ENCODE assay signal across 24 cellular contexts in the genomic region with DNA sequence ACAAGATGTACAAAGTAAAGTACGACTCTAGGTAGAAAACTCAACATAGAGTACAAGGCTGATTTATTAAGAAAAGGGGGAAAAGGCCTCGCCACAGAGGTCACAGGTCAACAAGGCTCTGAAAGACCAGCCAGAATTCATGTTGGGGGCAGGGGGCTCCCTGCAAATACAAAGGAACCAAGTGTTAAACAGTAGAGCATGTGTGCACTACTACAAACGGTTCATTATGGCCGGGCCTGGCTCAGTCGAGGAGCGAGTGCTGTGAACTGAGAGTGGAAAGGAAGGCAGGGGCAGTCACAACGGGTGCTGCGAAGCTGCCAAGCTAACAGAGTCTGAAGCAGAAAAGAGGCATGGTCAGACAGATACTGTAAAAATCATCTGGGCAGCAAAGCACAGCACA.
DNase-seq lines count a peak whose midpoint lies in the region; ATAC-seq and TF ChIP-seq lines count a peak whose summit lies in the region.
"Had no signal": no experiment of that assay in that cellular context is flagged by ENCODE, and none has a peak within 500 bp of the region (broad histone marks: within the 10 kb centered on the region; RNA-seq: fewer than 3 reads in every experiment).

No MANE protein-coding gene starts in this region.

- no peaks in the 10 kb centered on the region for H3K23me2 ChIP-seq in H9 (ENCODE audit: insufficient read length, low read depth, low read length, poor library complexity, severe bottlenecking)

- no peaks in the 10 kb centered on the region for H3K79me2 ChIP-seq in H9 (ENCODE audit: insufficient read depth, low read length)

- H2BK5ac ChIP-seq in H9 (ENCODE audit: insufficient read length, low read length), result no peak overlapping the region

- no peak overlapping the region for H2AFZ ChIP-seq in H9 (ENCODE audit: low read length)

- DNase-seq in H9 (no peak), sciatic nerve (ENCODE audit: low spot score) (peak; percentile 65), lower leg skin (ENCODE audit: low spot score in 2 of 2) (no peak), DMS153 (lab: John Stamatoyannopoulos, UW) (no peak), cortex of kidney (lab: John Stamatoyannopoulos, UW) (no peak), H4 (ENCODE audit: low spot score) (no peak)
- DNase-seq: activated CD4-positive, alpha-beta T cell treated with anti-CD3 and anti-CD28 coated beads, Interleukin-2, amount 10 ng/mL, durations not matched to agents 24 days and 14 days; activated CD8-positive, alpha-beta memory T cell treated with anti-CD3 and anti-CD28 coated beads, Interleukin-2, amount 10 ng/mL, durations not matched to agents 7 days and 5 days; body of pancreas; CD4-positive, CD25-positive, alpha-beta regulatory T cell; colonic mucosa; DMS 273 treated with DMSO at 0.1 percent for 48 hours; heart right ventricle; immature natural killer cell; KBM-7; NCI-H1436 treated with DMSO at 0.1 percent for 48 hours; NCI-H524; NK-92 treated with Interleukin-12 subunit alpha and Interleukin-12 subunit beta, amount 100 ng/mL, for 24 hours; sigmoid colon; stimulated activated CD4-positive, alpha-beta T cell treated with anti-CD3 and anti-CD28 coated beads, Interleukin-15, amount 100 ng/mL, for 24 hours; T-helper 17 cell had no signal

- ATAC-seq in sciatic nerve, result peak; percentile 73
- ATAC-seq: activated CD8-positive, alpha-beta memory T cell treated with anti-CD3 and anti-CD28 coated beads, Interleukin-2, amount 10 ng/mL, durations not matched to agents 7 days and 5 days; body of pancreas; T-helper 17 cell had no signal

- H4K5ac ChIP-seq in H9 (ENCODE audit: insufficient read length, low read depth, low read length), result no peak overlapping the region

- H3K27ac ChIP-seq in H9 (ENCODE audit: insufficient read length, low read depth, low read length), result no peak overlapping the region
- peak overlapping the region; percentile 88 for H3K27ac ChIP-seq in cingulate gyrus (ENCODE audit: low read depth, low read length)
- H3K27ac ChIP-seq in mesodermal cell (ENCODE audit: low read depth, low read length, severe bottlenecking), result peak overlapping the region; percentile 76
- H3K27ac ChIP-seq: body of pancreas, colonic mucosa, heart right ventricle had no signal

- H3K4me3 ChIP-seq in mesodermal cell (ENCODE audit: extremely low read depth, insufficient read depth, low read length, poor library complexity, severe bottlenecking) (no peak overlapping the region), lower leg skin (ENCODE audit: low read depth, poor library complexity, severe bottlenecking) (no peak overlapping the region)
- H3K4me3 ChIP-seq: body of pancreas, colonic mucosa, heart right ventricle, sigmoid colon had no signal

- no peak for TF ChIP-seq POLR2A in lower leg skin (IDR thresholded peaks at IDR 0.05)

- no peak overlapping the region for H2AK5ac ChIP-seq in H9 (ENCODE audit: insufficient read length, low read length)

- no peaks in the 10 kb centered on the region for H3K79me1 ChIP-seq in H9 (ENCODE audit: insufficient read depth, low read depth, low read length, poor library complexity, severe bottlenecking)

- no peak overlapping the region for H2BK15ac ChIP-seq in H9 (ENCODE audit: low read depth, low read length)

- TF ChIP-seq CTCF in H9 (conservative IDR thresholded peaks at IDR 0.05), result no peak
- no peak for TF ChIP-seq CTCF in lower leg skin (IDR thresholded peaks at IDR 0.05)

- H3K4me1 ChIP-seq in H9 (ENCODE audit: insufficient read depth, low read length) (no peaks in the 10 kb centered on the region), mesodermal cell (ENCODE audit: control insufficient read depth, insufficient read depth, low read length, poor library complexity, severe bottlenecking) (peaks cover 6% of the 10 kb centered on the region)
- H3K4me1 ChIP-seq: body of pancreas, colonic mucosa, heart right ventricle, sigmoid colon had no signal

- H4K91ac ChIP-seq in H9 (ENCODE audit: insufficient read length, low read depth, low read length), result no peak overlapping the region

- peak overlapping the region; percentile 48; the same call in 1 of the 2 replicates for H3K14ac ChIP-seq in H9 (ENCODE audit: insufficient read depth, low read length)

- no peak overlapping the region for H2BK120ac ChIP-seq in H9 (ENCODE audit: low read depth, low read length, poor library complexity, severe bottlenecking)

- no peak overlapping the region for H2BK20ac ChIP-seq in H9 (ENCODE audit: low read depth, low read length, poor library complexity, severe bottlenecking)

- H3K4me2 ChIP-seq in H9 (ENCODE audit: insufficient read depth, insufficient read length, low read length), result no peak overlapping the region

- H3K9ac ChIP-seq in H9 (ENCODE audit: extremely low read depth, insufficient read length, low read length), result no peak overlapping the region

- peaks cover 6% of the 10 kb centered on the region in 2 experiments for H3K4me1 Mint-ChIP-seq in H9
- H3K4me1 Mint-ChIP-seq: CD4-positive, CD25-positive, alpha-beta regulatory T cell; immature natural killer cell; T-helper 17 cell had no signal

- no peaks in the 10 kb centered on the region for H3K27me3 Mint-ChIP-seq in H9 (ENCODE audit: low read depth)

- H4K8ac ChIP-seq in H9 (replicated peaks; ENCODE audit: insufficient read length, low read depth, low read length), result no peak overlapping the region

- H3K27ac Mint-ChIP-seq in H9, result 0 out of 7 replicates have a peak overlapping the region, but pooled peaks of 2 of the 3 experiments have one; percentile 2 to 18
- H3K27ac Mint-ChIP-seq: activated CD4-positive, alpha-beta T cell treated with anti-CD3 and anti-CD28 coated beads, Interleukin-2, amount 10 ng/mL, durations not matched to agents 24 days and 14 days; activated CD8-positive, alpha-beta memory T cell treated with anti-CD3 and anti-CD28 coated beads, Interleukin-2, amount 10 ng/mL, durations not matched to agents 7 days and 5 days; activated naive CD8-positive, alpha-beta T cell; CD4-positive, CD25-positive, alpha-beta regulatory T cell; immature natural killer cell; T-helper 17 cell had no signal

- no peak overlapping the region for H3T11ph ChIP-seq in H9 (ENCODE audit: low read length)

- WGBS in H9 (ENCODE audit: extremely low coverage, insufficient read length, low lambda C conversion rate), result no CpG with 5 or more reads among the region's 8 CpGs
- 89 to 93% methylated on average over 7 of the region's 8 CpGs for WGBS in mesodermal cell (ENCODE audit: insufficient coverage in 2 of 2), 2 experiments
- WGBS in lower leg skin, 2 donors, result 88 to 94% methylated on average over 8 of the region's 8 CpGs

- no peaks in the 10 kb centered on the region for H3K36me3 ChIP-seq in mesodermal cell (ENCODE audit: control insufficient read depth, insufficient read depth, low read length)
- H3K36me3 ChIP-seq: colonic mucosa, heart right ventricle, sigmoid colon had no signal

- H3K23ac ChIP-seq in H9 (ENCODE audit: insufficient read length, low read depth, low read length), result no peak overlapping the region

- no peak overlapping the region for H2BK12ac ChIP-seq in H9 (ENCODE audit: insufficient read length, low read depth, low read length)

- H3K36me3 Mint-ChIP-seq in H9 (ENCODE audit: insufficient read depth in 1 of 3, low read depth in 3 of 3), result peaks cover 2 to 7% (median 2%) of the 10 kb centered on the region in 3 experiments; a peak in 4 of 7 replicates
- H3K36me3 Mint-ChIP-seq: activated naive CD8-positive, alpha-beta T cell; CD4-positive, CD25-positive, alpha-beta regulatory T cell had no signal

- H4K20me1 ChIP-seq in H9 (ENCODE audit: control insufficient read depth, insufficient read depth, insufficient read length), result no peaks in the 10 kb centered on the region

- H3K18ac ChIP-seq in H9 (ENCODE audit: insufficient read length, low read depth, low read length), result no peak overlapping the region

- H3K9me3 ChIP-seq in H9 (ENCODE audit: control insufficient read depth, low read depth, low read length) (no peaks in the 10 kb centered on the region), mesodermal cell (ENCODE audit: control insufficient read depth, low read length) (no peaks in the 10 kb centered on the region)
- H3K9me3 ChIP-seq: body of pancreas, colonic mucosa, sigmoid colon had no signal

- no peak overlapping the region for H3K4ac ChIP-seq in H9 (ENCODE audit: low read depth, low read length)

- H3K9me3 Mint-ChIP-seq in H9, result no peaks in the 10 kb centered on the region
- H3K9me3 Mint-ChIP-seq: activated CD4-positive, alpha-beta T cell treated with anti-CD3 and anti-CD28 coated beads, Interleukin-2, amount 10 ng/mL, durations not matched to agents 24 days and 14 days had no signal

- no peaks in the 10 kb centered on the region for H3K27me3 ChIP-seq in H9 (ENCODE audit: insufficient read depth, low read length)
- H3K27me3 ChIP-seq: body of pancreas, colonic mucosa, heart right ventricle, sigmoid colon had no signal

- H3K56ac ChIP-seq in H9 (ENCODE audit: insufficient read length, low read depth, low read length), result no peak overlapping the region

- intact Hi-C loops in sciatic nerve (cut with DNase I), result no loop called here
- intact Hi-C loops in lower leg skin (cut with DNase I; ENCODE audit: low total_unique reads), result no loop called here

- H3K4me3 Mint-ChIP-seq in H9, result no peak overlapping the region
- H3K4me3 Mint-ChIP-seq: activated CD4-positive, alpha-beta T cell treated with anti-CD3 and anti-CD28 coated beads, Interleukin-2, amount 10 ng/mL, durations not matched to agents 24 days and 14 days; activated CD8-positive, alpha-beta memory T cell treated with anti-CD3 and anti-CD28 coated beads, Interleukin-2, amount 10 ng/mL, durations not matched to agents 7 days and 5 days; activated naive CD8-positive, alpha-beta T cell; CD4-positive, CD25-positive, alpha-beta regulatory T cell; immature natural killer cell; T-helper 17 cell had no signal
